Comparison of ENCODE assay signal across 9 cellular contexts in the genomic region with DNA sequence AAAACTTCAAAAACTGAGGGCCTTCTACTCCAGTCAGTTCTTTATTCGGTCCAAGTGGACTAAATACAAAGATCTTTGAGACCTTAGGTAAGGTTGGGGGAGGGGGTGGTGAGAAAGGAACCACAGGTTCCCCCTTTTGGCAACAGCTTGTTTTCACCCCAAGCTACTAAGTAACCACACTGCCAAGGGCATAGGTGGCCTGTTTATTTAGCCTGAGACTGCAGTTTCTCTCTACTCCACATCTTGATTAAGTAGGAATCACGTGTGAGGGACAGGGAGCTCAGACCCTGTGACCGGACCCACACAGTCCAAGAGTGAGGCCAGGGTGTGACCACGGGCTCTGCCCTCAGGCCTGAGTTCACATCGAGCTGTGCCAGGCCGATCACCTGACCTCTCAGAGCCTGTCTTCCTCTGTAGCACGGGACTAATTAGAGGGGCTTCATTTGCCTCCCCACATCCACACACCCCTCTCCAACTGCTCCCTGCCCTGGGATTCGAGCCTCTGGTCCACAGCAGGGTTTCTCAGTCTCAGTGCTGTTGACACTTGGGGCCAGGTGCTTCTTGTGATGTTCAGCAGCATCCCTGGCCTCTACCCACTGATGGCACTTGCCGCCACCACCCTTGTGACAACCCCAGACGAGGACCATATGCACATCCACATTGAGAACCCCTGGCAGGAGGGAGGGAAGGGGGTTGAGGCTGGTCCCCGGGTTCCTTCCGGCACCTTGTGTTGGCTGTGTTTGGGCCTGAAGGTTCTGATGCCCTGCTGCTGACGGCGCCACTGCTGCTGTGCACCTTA. TPM values are rescaled to one million over a fixed set of nuclear protein-coding genes. Genes with fewer than 3 reads are reported as not detected.
DNase-seq lines count a peak whose midpoint lies in the region; ATAC-seq and TF ChIP-seq lines count a peak whose summit lies in the region.
"Had no signal": no experiment of that assay in that cellular context is flagged by ENCODE, and none has a peak within 500 bp of the region (broad histone marks: within the 10 kb centered on the region; RNA-seq: fewer than 3 reads in every experiment).

No MANE protein-coding gene starts in this region.

- no peak for TF ChIP-seq CTCF in CD14-positive monocyte (IDR thresholded peaks at IDR 0.05)
- no peak for TF ChIP-seq CTCF in WERI-Rb-1 (IDR thresholded peaks at IDR 0.05; ENCODE audit: low read depth, low read length)
- TF ChIP-seq CTCF in mucosa of descending colon (IDR thresholded peaks at IDR 0.05), result no peak
- TF ChIP-seq CTCF in dorsolateral prefrontal cortex (IDR thresholded peaks at IDR 0.05 in 54 of 56, conservative IDR thresholded peaks at IDR 0.05 in 2 of 56; ENCODE audit: low read depth in 1 of 56, partially characterized antibody in 56 of 56), result no peak

- H3K4me3 ChIP-seq in HUES48 (ENCODE audit: low read depth, low read length) (no peak overlapping the region), WERI-Rb-1 (ENCODE audit: low read depth, low read length) (no peak overlapping the region), mucosa of descending colon (no peak overlapping the region), dorsolateral prefrontal cortex (no peak overlapping the region)

- peaks cover 34% of the 10 kb centered on the region for H3K4me1 Mint-ChIP-seq in CD14-positive monocyte

- peak overlapping the region in 6 of 7 donors; percentile 25 to 86 (median 62) for H3K27ac Mint-ChIP-seq in CD14-positive monocyte

- peak; percentile 17 for ATAC-seq in mucosa of descending colon

- H3K27me3 Mint-ChIP-seq in CD14-positive monocyte (ENCODE audit: low read depth in 3 of 3), result peaks cover 10 to 24% (median 20%) of the 10 kb centered on the region in 3 donors

- H3K27ac ChIP-seq in HUES48 (ENCODE audit: low read depth, low read length), result peak overlapping the region; percentile 43
- H3K27ac ChIP-seq in WERI-Rb-1, result 0 out of 2 replicates have a peak overlapping the region, but pooled peaks have one; percentile 5
- H3K27ac ChIP-seq in dorsolateral prefrontal cortex, result no peak overlapping the region

- DNase-seq in CD14-positive monocyte (ENCODE audit: low spot score), result peak; percentile 68
- DNase-seq in WERI-Rb-1, result no peak
- no peak for DNase-seq in mucosa of descending colon
- DNase-seq in GF-D8 (lab: John Stamatoyannopoulos, UW), result no peak
- DNase-seq in dorsolateral prefrontal cortex, result no peak
- DNase-seq in iPS-NIHi11 (ENCODE audit: low spot score), result no peak
- DNase-seq in T-helper 1 cell, result no peak
- DNase-seq: NCI-H774 had no signal

- peak overlapping the region in 1 of 2 donors; percentile 55 for H3K4me3 Mint-ChIP-seq in CD14-positive monocyte

- no peak overlapping the region; the same call in 1 of the 2 replicates for H3K9ac ChIP-seq in HUES48 (ENCODE audit: low read depth, low read length)

- H3K9me3 ChIP-seq in HUES48 (ENCODE audit: control insufficient read depth, insufficient read depth, low read length) (no peaks in the 10 kb centered on the region), WERI-Rb-1 (ENCODE audit: severe bottlenecking) (no peaks in the 10 kb centered on the region), mucosa of descending colon (no peaks in the 10 kb centered on the region)

- peaks cover 2 to 13% (median 6%) of the 10 kb centered on the region in 7 donors for H3K9me3 Mint-ChIP-seq in CD14-positive monocyte

- peaks cover 36 to 46% of the 10 kb centered on the region in 2 donors for H3K36me3 Mint-ChIP-seq in CD14-positive monocyte

- H3K4me1 ChIP-seq in HUES48 (ENCODE audit: control insufficient read depth, insufficient read depth, low read length) (peaks cover 16% of the 10 kb centered on the region), mucosa of descending colon (ENCODE audit: low read depth) (no peaks in the 10 kb centered on the region)

- H3K27me3 ChIP-seq in HUES48 (ENCODE audit: control insufficient read depth, insufficient read depth, low read length) (no peaks in the 10 kb centered on the region), WERI-Rb-1 (ENCODE audit: insufficient read depth, low read depth, severe bottlenecking) (no peaks in the 10 kb centered on the region), dorsolateral prefrontal cortex (no peaks in the 10 kb centered on the region)

- peaks cover 36% of the 10 kb centered on the region for H3K36me3 ChIP-seq in HUES48 (ENCODE audit: control insufficient read depth, insufficient read depth, low read length)
- peaks cover 42% of the 10 kb centered on the region for H3K36me3 ChIP-seq in WERI-Rb-1
- H3K36me3 ChIP-seq in mucosa of descending colon (ENCODE audit: low read depth), result no peaks in the 10 kb centered on the region

- intact Hi-C loops in CD14-positive monocyte (cut with micrococcal nuclease), result loop anchor here in 1 of 2 donors (5.0 kb wide), 1 partner anchor 54 kb away; no protein-coding TSS in a partner anchor
- intact Hi-C loops in mucosa of descending colon (cut with DNase I, micrococcal nuclease), result no loop called here
- intact Hi-C loops in dorsolateral prefrontal cortex (cut with DNase I), result no loop called here

RNA-seq across cellular contexts. Expression of a gene that starts 17.8 kb away (rescaled TPM):
- polyA plus RNA-seq in CD14-positive monocyte, result 10 to 100 TPM in 1 of 2 donors, 1 to 10 TPM in 1; 8.3 to 11.8 TPM
- total RNA-seq in mucosa of descending colon (10 to 100 TPM in 1 of 3 donors, 1 to 10 TPM in 2; 3.7 to 11.1 (median 4.3) TPM), dorsolateral prefrontal cortex (10 to 100 TPM in 1 of 120 experiments, 1 to 10 TPM in 98, under 1 TPM in 16, not detected in 5; 0.38 to 10.0 (median 1.8) TPM)

RNA-seq across cellular contexts. Expression of a gene that starts 28.0 kb away (rescaled TPM):
- not detected for polyA plus RNA-seq in CD14-positive monocyte
- total RNA-seq in mucosa of descending colon (1 to 10 TPM; 1.0 to 4.8 (median 1.6) TPM), dorsolateral prefrontal cortex (10 to 100 TPM in 118 of 120 experiments, 1 to 10 TPM in 2; 9.7 to 74.7 (median 21.5) TPM)

RNA-seq across cellular contexts. Expression of a gene that starts 30.3 kb away (rescaled TPM):
- not detected for polyA plus RNA-seq in CD14-positive monocyte
- 10 to 100 TPM; 10.6 to 24.0 (median 15.1) TPM for total RNA-seq in mucosa of descending colon
- 10 to 100 TPM in 118 of 120 experiments, 1 to 10 TPM in 2; 7.1 to 34.6 (median 19.7) TPM for total RNA-seq in dorsolateral prefrontal cortex

Comparison
In these comparisons a context has a peak if more than half of its experiments do, and no peak if none do; other contexts are left out.
1. H3K27ac ChIP-seq: peak in HUES48 (single experiment) and WERI-Rb-1 (single experiment); none in dorsolateral prefrontal cortex (0 of 59).